In the genomic region with DNA sequence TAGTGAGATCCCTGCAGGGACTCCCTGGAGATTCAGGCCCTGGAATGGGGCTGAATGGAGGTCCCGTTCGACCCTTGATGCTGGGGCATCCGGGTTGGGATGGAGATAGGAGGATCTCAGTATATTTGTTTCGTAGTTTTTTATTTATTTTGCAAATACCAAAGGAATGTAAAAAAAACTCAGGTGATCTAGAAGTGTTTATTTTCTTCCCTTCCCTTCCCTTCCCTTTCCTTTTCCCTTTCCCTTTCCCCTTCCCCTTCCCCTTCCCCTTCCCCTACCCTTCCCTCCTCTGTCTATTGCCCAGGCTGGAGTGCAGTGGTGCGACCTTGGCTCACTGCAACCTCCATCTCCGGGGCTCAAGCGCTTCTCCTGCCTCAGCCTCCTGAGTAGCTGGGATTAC, we compare ENCODE assay signal across 27 cellular contexts. TPM values are rescaled to one million over a fixed set of nuclear protein-coding genes. Genes with fewer than 3 reads are reported as not detected.
"Had no signal": no experiment of that assay in that cellular context is flagged by ENCODE, and none has a peak within 500 bp of the region (broad histone marks: within the 10 kb centered on the region; RNA-seq: fewer than 3 reads in every experiment).

No MANE protein-coding gene starts in this region.

- H3K4me3 ChIP-seq: left lung, lower lobe of right lung, neural progenitor cell, pancreas, prostate gland, sigmoid colon, spleen, tibial nerve, uterus had no signal

- H3K27ac ChIP-seq: left lung, lower lobe of right lung, neural progenitor cell, pancreas, prostate gland, sigmoid colon, spleen, uterus had no signal

- H3K9me3 Mint-ChIP-seq: immature natural killer cell; naive thymus-derived CD8-positive, alpha-beta T cell; nephron; neural progenitor cell; stimulated activated memory B cell treated with anti-CD40 and anti-IgM and Interleukin-4, amounts not matched to agents 10 μg/mL and 1 μg/mL and 100 μg/mL, for 72 hours; stimulated activated naive CD8-positive, alpha-beta T cell treated with anti-CD3 and anti-CD28 coated beads, Interleukin-15, amount 100 ng/mL, for 72 hours; type B pancreatic cell had no signal

- H3K27me3 ChIP-seq: left lung, neural progenitor cell, pancreas, sigmoid colon, tibial nerve, uterus had no signal

- H3K36me3 ChIP-seq: neural progenitor cell, pancreas, prostate gland, uterus had no signal

- ATAC-seq: left colon; left lung; lower lobe of right lung; naive thymus-derived CD8-positive, alpha-beta T cell; pancreas; right cardiac atrium; stimulated activated memory B cell treated with anti-CD40 and anti-IgM and Interleukin-4, amounts not matched to agents 10 μg/mL and 1 μg/mL and 100 μg/mL, for 72 hours; stimulated activated naive CD8-positive, alpha-beta T cell treated with anti-CD3 and anti-CD28 coated beads, Interleukin-15, amount 100 ng/mL, for 72 hours had no signal

- H3K9me3 ChIP-seq: left lung, lower lobe of right lung, pancreas, prostate gland, sigmoid colon, spleen, tibial nerve, uterus had no signal

- DNase-seq: hypothalamus; immature natural killer cell; kidney; left colon; left lung; lower lobe of right lung; mammary epithelial cell; mesenchymal stem cell; naive thymus-derived CD8-positive, alpha-beta T cell; pancreas; posterior cingulate gyrus; retina; right cardiac atrium; sigmoid colon; small intestine; spleen; stimulated activated CD4-positive, alpha-beta T cell treated with anti-CD3 and anti-CD28 coated beads, Interleukin-4, amount 100 ng/mL, for 24 hours; stimulated activated naive CD4-positive, alpha-beta T cell treated with Interleukin-2 at 50 U/mL for 16 hours; stimulated activated naive CD8-positive, alpha-beta T cell treated with anti-CD3 and anti-CD28 coated beads, Interleukin-15, amount 100 ng/mL, for 72 hours; substantia nigra; uterus had no signal

- H3K27me3 Mint-ChIP-seq: naive thymus-derived CD8-positive, alpha-beta T cell; stimulated activated memory B cell treated with anti-CD40 and anti-IgM and Interleukin-4, amounts not matched to agents 10 μg/mL and 1 μg/mL and 100 μg/mL, for 72 hours; stimulated activated naive CD8-positive, alpha-beta T cell treated with anti-CD3 and anti-CD28 coated beads, Interleukin-15, amount 100 ng/mL, for 72 hours; type B pancreatic cell had no signal

- H3K27ac Mint-ChIP-seq: immature natural killer cell; nephron; neural progenitor cell; stimulated activated memory B cell treated with anti-CD40 and anti-IgM and Interleukin-4, amounts not matched to agents 10 μg/mL and 1 μg/mL and 100 μg/mL, for 72 hours; stimulated activated naive CD8-positive, alpha-beta T cell treated with anti-CD3 and anti-CD28 coated beads, Interleukin-15, amount 100 ng/mL, for 72 hours; type B pancreatic cell had no signal

- H3K4me3 Mint-ChIP-seq: immature natural killer cell; neural progenitor cell; stimulated activated memory B cell treated with anti-CD40 and anti-IgM and Interleukin-4, amounts not matched to agents 10 μg/mL and 1 μg/mL and 100 μg/mL, for 72 hours; stimulated activated naive CD8-positive, alpha-beta T cell treated with anti-CD3 and anti-CD28 coated beads, Interleukin-15, amount 100 ng/mL, for 72 hours; type B pancreatic cell had no signal

- H3K4me1 ChIP-seq: prostate gland had no signal

- H3K36me3 Mint-ChIP-seq: immature natural killer cell, neural progenitor cell, type B pancreatic cell had no signal

RNA-seq across cellular contexts. Expression of a gene that starts 35.3 kb away (rescaled TPM):
- total RNA-seq: mammary epithelial cell; naive thymus-derived CD8-positive, alpha-beta T cell had no signal
